ENCODE assay signal across 8 cellular contexts in genomic region chr4:153248641-153249198, GRCh38. TPM values are rescaled to one million over a fixed set of nuclear protein-coding genes. Genes with fewer than 3 reads are reported as not detected.
DNase-seq lines count a peak whose midpoint lies in the region; ATAC-seq, FAIRE-seq and TF ChIP-seq lines count a peak whose summit lies in the region.

No MANE protein-coding gene starts in this region.

- H3K9me3 ChIP-seq in K562 (replicated peaks; ENCODE audit: control insufficient read depth, insufficient read depth, low read depth, low read length) (no peaks in the 10 kb centered on the region), HepG2 (ENCODE audit: low read length) (no peaks in the 10 kb centered on the region), transverse colon (no peaks in the 10 kb centered on the region)

- BruUV-seq in K562 (replicated peaks; lab: Mats Ljungman, UMichigan): no TSS peak
- BruUV-seq in HepG2 (replicated peaks; lab: Mats Ljungman, UMichigan): no TSS peak

- peaks cover 0 to 9% of the 10 kb centered on the region in 2 experiments; a peak in 2 of 5 replicates for H3K4me1 ChIP-seq in K562 (replicated peaks in 1 of 2; ENCODE audit: control insufficient read depth in 2 of 2, insufficient read depth in 2 of 2, low read length in 2 of 2)
- peaks cover 28% of the 10 kb centered on the region for H3K4me1 ChIP-seq in HepG2 (ENCODE audit: insufficient read depth, low read length)
- H3K4me1 ChIP-seq in transverse colon: peaks cover 21 to 55% (median 40%) of the 10 kb centered on the region in 4 donors

- in situ Hi-C loops in K562 (cut with MboI) (no loop called here), HepG2 (cut with HindIII; ENCODE audit: extremely low pct_ligation_motif_present, low pct_unique_long_range_greater_than_20kb) (no loop called here), transverse colon (cut with MboI; ENCODE audit: low pct_ligation_motif_present in 1 of 4, low pct_unique_long_range_greater_than_20kb in 1 of 4, low sequenced_read_pairs in 3 of 4) (no loop called here)

- POLR2A ChIA-PET in K562 (lab: Yijun Ruan, JAX) (interaction anchor here (0.8 to 1.1 kb wide), 3 partner anchors 20 to 44 kb away, joined by 3 read pairs; partner anchors contain the start of gene TRIM2), HepG2 (lab: Yijun Ruan, JAX) (no interaction called here)

- H3K4me2 ChIP-seq in K562 (ENCODE audit: insufficient read depth, low read length) (peak overlapping the region; percentile 60), HepG2 (ENCODE audit: low read depth, low read length) (peak overlapping the region; percentile 86)

- ATAC-seq in K562 (peak; percentile 67), HepG2 (peak; percentile 72)

- intact Hi-C loops in K562 (cut with micrococcal nuclease): no loop called here
- intact Hi-C loops in HepG2 (cut with micrococcal nuclease; ENCODE audit: unreplicated experiment): no loop called here
- intact Hi-C loops in transverse colon (cut with DNase I; ENCODE audit: low total_unique reads): no loop called here

- H3K27me3 ChIP-seq in K562 (ENCODE audit: control insufficient read depth in 2 of 2, insufficient read depth in 2 of 2, low read length in 2 of 2): peaks cover 11 to 36% of the 10 kb centered on the region in 2 experiments
- H3K27me3 ChIP-seq in HepG2 (ENCODE audit: control insufficient read depth in 1 of 2, insufficient read depth in 2 of 2, low read length in 2 of 2): no peaks in the 10 kb centered on the region
- no peaks in the 10 kb centered on the region for H3K27me3 ChIP-seq in transverse colon

- no peak for TF ChIP-seq CTCF in K562 (IDR thresholded peaks at IDR 0.05 in 2 of 3, conservative IDR thresholded peaks at IDR 0.05 in 1 of 3; ENCODE audit: insufficient read depth in 2 of 3, low read depth in 1 of 3, low read length in 3 of 3)
- 0 out of 2 replicates have a peak, but pooled peaks have one; percentile 3 for TF ChIP-seq CTCF in HepG2 (CRISPR knock-in tag; IDR thresholded peaks at IDR 0.05)
- TF ChIP-seq CTCF in transverse colon (IDR thresholded peaks at IDR 0.05): no peak

- WGBS in K562 (ENCODE audit: insufficient coverage, low coverage, missing lambda C conversion rate): 6% methylated on average over 14 of the region's 14 CpGs
- WGBS in HepG2 (ENCODE audit: low lambda C conversion rate): 17% methylated on average over 14 of the region's 14 CpGs
- WGBS in transverse colon (ENCODE audit: low coverage in 1 of 2), 2 donors: 18 to 37% methylated on average over 7 to 14 of the region's 14 CpGs

- H3K4me3 ChIP-seq in K562 (peak overlapping the region; percentile 19), HepG2 (replicated peaks in 1 of 3; ENCODE audit: insufficient read depth in 1 of 3, low read depth in 2 of 3, low read length in 3 of 3) (peak overlapping the region; percentile 54 to 68 (median 63)), transverse colon (peak overlapping the region; percentile 10 to 55 (median 36))

- H3K9ac ChIP-seq in K562 (ENCODE audit: insufficient read depth in 1 of 2, low read depth in 2 of 2, low read length in 2 of 2) (peak overlapping the region in 1 of 2 experiments; percentile 69; a peak in 1 of 4 replicates), HepG2 (ENCODE audit: insufficient read depth, low read depth, low read length) (peak overlapping the region; percentile 46)

- no peak for TF ChIP-seq RAD21 in K562 (CRISPR knock-in tag; conservative IDR thresholded peaks at IDR 0.05 in 1 of 2, IDR thresholded peaks at IDR 0.05 in 1 of 2)
- TF ChIP-seq RAD21 in HepG2 (CRISPR knock-in tag; IDR thresholded peaks at IDR 0.05): no peak

- H4K20me1 ChIP-seq in K562 (replicated peaks; ENCODE audit: control insufficient read depth, insufficient read depth, low read length) (no peaks in the 10 kb centered on the region), HepG2 (ENCODE audit: insufficient read depth, low read length) (no peaks in the 10 kb centered on the region; the same call in 1 of the 2 replicates)

- FAIRE-seq in K562 (lab: Jason Lieb, UNC) (no peak), HepG2 (lab: Jason Lieb, UNC) (no peak)

- peak overlapping the region; percentile 66 for H2AFZ ChIP-seq in K562 (ENCODE audit: low read depth, low read length)
- H2AFZ ChIP-seq in HepG2 (ENCODE audit: low read length): peak overlapping the region; percentile 59

- CTCF ChIA-PET in K562 (lab: Yijun Ruan, JAX; ENCODE audit: low intra/inter-chr PET ratio): no interaction called here
- CTCF ChIA-PET in HepG2 (lab: Yijun Ruan, JAX; ENCODE audit: low intra/inter-chr PET ratio, low total read pairs): no interaction called here

- no peaks in the 10 kb centered on the region for H3K9me1 ChIP-seq in K562 (ENCODE audit: control insufficient read depth, insufficient read depth, low read length)

- no peaks in the 10 kb centered on the region for H3K36me3 ChIP-seq in K562 (ENCODE audit: control insufficient read depth, insufficient read depth, low read length)
- H3K36me3 ChIP-seq in HepG2 (replicated peaks in 1 of 2; ENCODE audit: control insufficient read depth in 1 of 2, insufficient read depth in 2 of 2, low read length in 2 of 2): no peaks in the 10 kb centered on the region
- no peaks in the 10 kb centered on the region for H3K36me3 ChIP-seq in transverse colon

- no peaks in the 10 kb centered on the region for H3K79me2 ChIP-seq in K562 (ENCODE audit: control insufficient read depth, insufficient read depth, low read length)
- H3K79me2 ChIP-seq in HepG2 (ENCODE audit: insufficient read depth, low read length): no peaks in the 10 kb centered on the region

- no peak for TF ChIP-seq POLR2A in K562 (conservative IDR thresholded peaks at IDR 0.05)
- no peak for TF ChIP-seq POLR2A in HepG2 (IDR thresholded peaks at IDR 0.05; ENCODE audit: insufficient read depth in 1 of 2, low read depth in 2 of 2, low read length in 2 of 2)
- peak; percentile 51 for TF ChIP-seq POLR2A in transverse colon (IDR thresholded peaks at IDR 0.05)

- TF ChIP-seq EP300 in K562 (IDR thresholded peaks at IDR 0.05; ENCODE audit: low read length) (no peak), HepG2 (IDR thresholded peaks at IDR 0.05; ENCODE audit: low read depth in 2 of 2, low read length in 2 of 2) (no peak), HepG2 (CRISPR knock-in tag; IDR thresholded peaks at IDR 0.05; ENCODE audit: borderline replicate concordance) (no peak), transverse colon (IDR thresholded peaks at IDR 0.05; ENCODE audit: low read depth) (no peak)

- peak; percentile 62 for DNase-seq in NCI-H510A treated with DMSO at 0.1 percent for 48 hours (lab: John Stamatoyannopoulos, UW)
- no peak for DNase-seq in NCI-H510A (lab: John Stamatoyannopoulos, UW)
- peak; percentile 55 for DNase-seq in NCI-H1092 treated with DMSO at 0.1 percent for 48 hours (lab: John Stamatoyannopoulos, UW)
- DNase-seq in K562 (ENCODE audit: extremely low read depth in 1 of 4, low spot score in 3 of 4): no peak
- no peak for DNase-seq in HepG2 (ENCODE audit: low spot score)
- no peak for DNase-seq in transverse colon
- DNase-seq in HUDEP-2 (lab: John Stamatoyannopoulos, UW; ENCODE audit: unreplicated experiment in 76 of 76): no peak
- no peak for DNase-seq in activated CD4-positive, alpha-beta T cell treated with anti-CD3 and anti-CD28 coated beads for 1 hour

- no peak overlapping the region for H3K27ac ChIP-seq in K562 (ENCODE audit: extremely low read depth, low read depth, low read length)
- no peak overlapping the region for H3K27ac ChIP-seq in HepG2 (ENCODE audit: extremely low read length, insufficient read depth, low read length)
- H3K27ac ChIP-seq in transverse colon: peak overlapping the region; percentile 73 to 83 (median 81)

RNA-seq across cellular contexts. Expression of gene TRIM2, which starts 44.5 kb away (rescaled TPM):
- total RNA-seq in K562 (2011; cell fraction: chromatin; rRNA removed; ENCODE audit: low replicate concordance): 0.56 TPM in 2 replicates
- total RNA-seq in K562 (2011; cell fraction: nucleolus; rRNA removed): 0.50 and 0.66 TPM in 2 replicates
- 0.69 TPM in 1 of 2 replicates, not detected in the other for total RNA-seq in K562 (2011; cell fraction: nucleoplasm; rRNA removed)
- 0.12 and 0.41 TPM in 2 replicates for total RNA-seq in K562 (2014; rRNA removed)
- 0.10 and 0.18 TPM in 2 replicates for total RNA-seq in K562 (2014; rRNA removed; fragmentation: Illumina TruSeq; extraction: Trizol)
- total RNA-seq in K562 (2015; rRNA removed; fragmentation: Illumina TruSeq; extraction: Trizol): 0.04 TPM in 2 replicates
- total RNA-seq in K562 (2021): 0.09 and 0.16 TPM in 2 replicates
- polyA plus RNA-seq in K562 (2011; rRNA removed): 0.11 and 0.17 TPM in 2 replicates
- polyA plus RNA-seq in K562 (2011; cell fraction: cytosol; rRNA removed): 0.03 and 0.25 TPM in 2 replicates
- polyA plus RNA-seq in K562 (2011; cell fraction: nucleus; rRNA removed): 0.39 and 0.46 TPM in 2 replicates
- polyA plus RNA-seq in K562 (2012): 0.14 and 0.53 TPM in 2 replicates
- polyA plus RNA-seq in K562 (2014; fragmentation: Illumina TruSeq; extraction: Trizol): 0.03 and 0.27 TPM in 2 replicates
- under 1 TPM; 0.01 TPM for polyA plus RNA-seq in K562 (2014; fragmentation: Nextera tagmentation; extraction: Ambion mirVana)
- 1.0 TPM in 1 of 2 replicates, not detected in the other for polyA plus RNA-seq in K562 (2014; rRNA removed)
- 0.21 and 0.46 TPM in 2 replicates for polyA minus RNA-seq in K562 (2011; rRNA and poly(A)+ RNA removed)
- polyA minus RNA-seq in K562 (2011; cell fraction: cytosol; rRNA and poly(A)+ RNA removed): not detected in 2 replicates
- 0.13 and 0.33 TPM in 2 replicates for polyA minus RNA-seq in K562 (2011; cell fraction: nucleus; rRNA and poly(A)+ RNA removed)
- 4.2 and 7.0 TPM in 2 replicates for total RNA-seq in HepG2 (2016; rRNA removed; fragmentation: Illumina TruSeq; extraction: Trizol)
- 1.8 and 2.6 TPM in 2 replicates for total RNA-seq in HepG2 (2016; cell fraction: cytosol; rRNA removed; fragmentation: Illumina TruSeq; extraction: Trizol; ENCODE audit: low read depth)
- 3.7 and 4.1 TPM in 2 replicates for total RNA-seq in HepG2 (2016; cell fraction: insoluble cytoplasmic fraction; rRNA removed; fragmentation: Illumina TruSeq; extraction: Trizol)
- 1.2 and 1.3 TPM in 2 replicates for total RNA-seq in HepG2 (2016; cell fraction: membrane; rRNA removed; fragmentation: Illumina TruSeq; extraction: Trizol)
- total RNA-seq in HepG2 (2016; cell fraction: nucleus; rRNA removed; fragmentation: Illumina TruSeq; extraction: Trizol): 5.2 and 6.5 TPM in 2 replicates
- polyA plus RNA-seq in HepG2 (2011; rRNA removed): 2.1 and 2.9 TPM in 2 replicates
- 2.1 and 2.4 TPM in 2 replicates for polyA plus RNA-seq in HepG2 (2011; cell fraction: cytosol; rRNA removed)
- polyA plus RNA-seq in HepG2 (2011; cell fraction: nucleus; rRNA removed): 2.8 and 4.0 TPM in 2 replicates
- 1.9 and 2.8 TPM in 2 replicates for polyA plus RNA-seq in HepG2 (2012)
- polyA plus RNA-seq in HepG2 (2016; cell fraction: cytosol; fragmentation: Illumina TruSeq; extraction: Trizol; ENCODE audit: low read depth): 0.27 and 0.29 TPM in 2 replicates
- 2.8 and 2.9 TPM in 2 replicates for polyA plus RNA-seq in HepG2 (2016; cell fraction: insoluble cytoplasmic fraction; fragmentation: Illumina TruSeq; extraction: Trizol; ENCODE audit: low read depth)
- 0.50 and 0.55 TPM in 2 replicates for polyA plus RNA-seq in HepG2 (2016; cell fraction: membrane; fragmentation: Illumina TruSeq; extraction: Trizol; ENCODE audit: low read depth)
- polyA plus RNA-seq in HepG2 (2016; cell fraction: nucleus; fragmentation: Illumina TruSeq; extraction: Trizol; ENCODE audit: insufficient read depth, low read depth): 2.9 and 3.5 TPM in 2 replicates
- 10.3 and 18.9 TPM in 2 replicates for polyA minus RNA-seq in HepG2 (2011; rRNA and poly(A)+ RNA removed; ENCODE audit: low replicate concordance)
- polyA minus RNA-seq in HepG2 (2011; cell fraction: cytosol; rRNA and poly(A)+ RNA removed): 4.3 and 6.3 TPM in 2 replicates
- 10.4 and 12.2 TPM in 2 replicates for polyA minus RNA-seq in HepG2 (2011; cell fraction: nucleus; rRNA and poly(A)+ RNA removed)
- 100 to 1,000 TPM in 2 of 4 donors, 10 to 100 TPM in 2; 71.8 to 124 (median 95.3) TPM for total RNA-seq in transverse colon

Comparison
In these comparisons a context has a peak if more than half of its experiments do, and no peak if none do; other contexts are left out.
1. DNase-seq: peak in NCI-H510A treated with DMSO at 0.1 percent for 48 hours (single experiment) and NCI-H1092 treated with DMSO at 0.1 percent for 48 hours (single experiment); none in NCI-H510A (single experiment), K562 (0 of 4), HepG2 (single experiment), transverse colon (single experiment), HUDEP-2 (0 of 76) and activated CD4-positive, alpha-beta T cell treated with anti-CD3 and anti-CD28 coated beads for 1 hour (single experiment).
2. H3K27ac ChIP-seq: peak in transverse colon (4 of 4); none in K562 (single experiment) and HepG2 (single experiment).
3. RNA of gene TRIM2, which starts 44.5 kb away (total RNA-seq): 71.8 to 124 TPM in transverse colon; 1.2 to 7.0 TPM in HepG2 and 0.04 to 0.69 TPM in K562; every median in the first group is over 4 times any median in the second.
4. Peak in every context shown above with its lines, with median percentiles within 50 percentile points of each other: H3K4me3 ChIP-seq.